13 cellular contexts compared by ENCODE assay signal in the genomic region with DNA sequence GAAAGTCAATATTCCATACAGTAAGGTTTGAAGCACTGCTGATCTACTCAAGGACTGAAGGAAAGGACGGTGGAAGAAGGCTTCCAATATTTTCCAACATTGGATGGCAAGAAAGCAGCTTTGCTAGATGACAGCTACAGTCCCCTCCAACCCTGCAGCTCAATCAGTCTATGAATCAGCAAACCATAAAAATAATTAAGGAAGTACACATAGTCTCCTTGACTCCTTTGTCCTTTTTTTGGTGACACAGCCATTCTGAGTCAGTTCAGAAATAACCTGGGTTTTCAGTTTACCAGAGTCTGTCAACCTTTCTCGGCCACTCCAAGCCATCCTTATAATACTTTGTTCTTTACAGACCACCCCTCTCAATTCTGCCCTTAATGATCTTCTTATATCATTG.
DNase-seq lines count a peak whose midpoint lies in the region; ATAC-seq and TF ChIP-seq lines count a peak whose summit lies in the region.
"Had no signal": no experiment of that assay in that cellular context is flagged by ENCODE, and none has a peak within 500 bp of the region (broad histone marks: within the 10 kb centered on the region; RNA-seq: fewer than 3 reads in every experiment).

No MANE protein-coding gene starts in this region.

- no TSS peak for BruUV-seq in PC-3 (replicated peaks; lab: Mats Ljungman, UMichigan)

- CTCF ChIA-PET in PC-3 (lab: Charles Lee), result no interaction called here

- H4K20me1 ChIP-seq in PC-3 (ENCODE audit: low read length) (no peaks in the 10 kb centered on the region), MM.1S (ENCODE audit: insufficient read depth, low read length) (no peaks in the 10 kb centered on the region)

- H3K4me2 ChIP-seq in PC-3 (ENCODE audit: low read length) (peak overlapping the region; percentile 38), MM.1S (ENCODE audit: low read depth, low read length) (no peak overlapping the region)

- TF ChIP-seq POLR2A in esophagus muscularis mucosa (IDR thresholded peaks at IDR 0.05; ENCODE audit: low read depth) (no peak), suprapubic skin (IDR thresholded peaks at IDR 0.05) (no peak)

- no peak overlapping the region for H3K9ac ChIP-seq in PC-3 (ENCODE audit: low read length)
- H3K9ac ChIP-seq in MM.1S (ENCODE audit: low read length), result no peak overlapping the region

- WGBS in esophagus muscularis mucosa, result 95% methylated on average over 2 of the region's 2 CpGs
- WGBS in suprapubic skin, result 88% methylated on average over 2 of the region's 2 CpGs

- H3F3A ChIP-seq in PC-3 (ENCODE audit: low read length, unreplicated experiment) (no peaks in the 10 kb centered on the region), MM.1S (ENCODE audit: insufficient read depth, low read length) (no peaks in the 10 kb centered on the region)

- no peak overlapping the region for H3K4me3 ChIP-seq in PC-3 (ENCODE audit: low read length)
- no peak overlapping the region for H3K4me3 ChIP-seq in esophagus muscularis mucosa
- H3K4me3 ChIP-seq in suprapubic skin, result no peak overlapping the region
- no peak overlapping the region for H3K4me3 ChIP-seq in MM.1S (ENCODE audit: low read length)
- H3K4me3 ChIP-seq in effector memory CD4-positive, alpha-beta T cell (ENCODE audit: insufficient read depth, low read depth, low read length, poor library complexity, severe bottlenecking), result no peak overlapping the region
- H3K4me3 ChIP-seq: GM12878, upper lobe of left lung had no signal

- TF ChIP-seq CTCF in PC-3 (conservative IDR thresholded peaks at IDR 0.05; ENCODE audit: low read depth, low read length), result no peak
- no peak for TF ChIP-seq CTCF in esophagus muscularis mucosa (IDR thresholded peaks at IDR 0.05)
- TF ChIP-seq CTCF in suprapubic skin (IDR thresholded peaks at IDR 0.05), result no peak
- no peak for TF ChIP-seq CTCF in MM.1S (IDR thresholded peaks at IDR 0.05; ENCODE audit: low read length)

- peak; percentile 55 for DNase-seq in DMS53 (lab: John Stamatoyannopoulos, UW)
- no peak for DNase-seq in DMS53 treated with DMSO at 0.1 percent for 48 hours (lab: John Stamatoyannopoulos, UW; ENCODE audit: unreplicated experiment)
- DNase-seq in PC-3, result peak; percentile 61
- DNase-seq in esophagus muscularis mucosa (ENCODE audit: extremely low spot score), result no peak
- no peak for DNase-seq in suprapubic skin (ENCODE audit: low spot score in 2 of 2)
- DNase-seq in T-helper 1 cell, result no peak
- DNase-seq in MM.1S, result no peak
- no peak for DNase-seq in effector memory CD4-positive, alpha-beta T cell
- DNase-seq: 8988T, H7, NCI-H1930 had no signal

- H3K27me3 ChIP-seq in PC-3 (ENCODE audit: low read length) (no peaks in the 10 kb centered on the region), esophagus muscularis mucosa (no peaks in the 10 kb centered on the region), suprapubic skin (no peaks in the 10 kb centered on the region), MM.1S (replicated peaks; ENCODE audit: insufficient read depth, low read length) (no peaks in the 10 kb centered on the region)
- no peaks in the 10 kb centered on the region for H3K27me3 ChIP-seq in effector memory CD4-positive, alpha-beta T cell (replicated peaks; ENCODE audit: control insufficient read depth, insufficient read depth, low read length, poor library complexity, severe bottlenecking)
- H3K27me3 ChIP-seq: upper lobe of left lung had no signal

- intact Hi-C loops in PC-3 (cut with micrococcal nuclease), result no loop called here
- intact Hi-C loops in esophagus muscularis mucosa (cut with DNase I), result no loop called here

- no peaks in the 10 kb centered on the region for H3K36me3 ChIP-seq in PC-3 (ENCODE audit: low read depth, low read length)
- no peaks in the 10 kb centered on the region for H3K36me3 ChIP-seq in esophagus muscularis mucosa
- H3K36me3 ChIP-seq in suprapubic skin, result no peaks in the 10 kb centered on the region
- H3K36me3 ChIP-seq in MM.1S (replicated peaks; ENCODE audit: insufficient read depth, low read length), result no peaks in the 10 kb centered on the region
- H3K36me3 ChIP-seq in effector memory CD4-positive, alpha-beta T cell (ENCODE audit: control insufficient read depth, insufficient read depth, low read length), result no peaks in the 10 kb centered on the region
- H3K36me3 ChIP-seq: upper lobe of left lung had no signal

- peak; percentile 80 for ATAC-seq in PC-3
- ATAC-seq: GM12878 had no signal

- no peak overlapping the region for H2AFZ ChIP-seq in PC-3 (ENCODE audit: low read length)
- no peak overlapping the region for H2AFZ ChIP-seq in MM.1S (ENCODE audit: low read length)

- no peaks in the 10 kb centered on the region for H3K9me2 ChIP-seq in PC-3 (replicated peaks; ENCODE audit: low read length)
- no peaks in the 10 kb centered on the region for H3K9me2 ChIP-seq in MM.1S (replicated peaks; ENCODE audit: insufficient read depth, low read length)

- H3K4me1 ChIP-seq in PC-3 (ENCODE audit: insufficient read depth, low read length) (peaks cover 34% of the 10 kb centered on the region), esophagus muscularis mucosa (peaks cover 19 to 55% (median 24%) of the 10 kb centered on the region in 4 donors), suprapubic skin (peaks cover 33% of the 10 kb centered on the region), MM.1S (ENCODE audit: low read length) (no peaks in the 10 kb centered on the region)
- no peaks in the 10 kb centered on the region for H3K4me1 ChIP-seq in effector memory CD4-positive, alpha-beta T cell (ENCODE audit: control insufficient read depth, insufficient read depth, low read length, poor library complexity, severe bottlenecking)

- POLR2A ChIA-PET in PC-3 (lab: Charles Lee; ENCODE audit: unreplicated experiment), result no interaction called here

- H3K9me3 ChIP-seq in PC-3 (ENCODE audit: low read length) (no peaks in the 10 kb centered on the region), esophagus muscularis mucosa (peaks cover 0 to 4% (median 0%) of the 10 kb centered on the region in 4 donors), suprapubic skin (no peaks in the 10 kb centered on the region), MM.1S (replicated peaks; ENCODE audit: insufficient read depth, low read length) (no peaks in the 10 kb centered on the region)
- H3K9me3 ChIP-seq in effector memory CD4-positive, alpha-beta T cell (ENCODE audit: control insufficient read depth, low read length), result no peaks in the 10 kb centered on the region
- H3K9me3 ChIP-seq: upper lobe of left lung had no signal

- TF ChIP-seq EP300 in esophagus muscularis mucosa (IDR thresholded peaks at IDR 0.05) (no peak), suprapubic skin (IDR thresholded peaks at IDR 0.05) (no peak)

- H3K79me2 ChIP-seq in PC-3 (ENCODE audit: low read length) (no peaks in the 10 kb centered on the region), MM.1S (ENCODE audit: low read length) (no peaks in the 10 kb centered on the region)

- H3K27ac ChIP-seq in PC-3 (ENCODE audit: low read length) (peak overlapping the region; percentile 21), esophagus muscularis mucosa (replicated peaks in 1 of 4) (peak overlapping the region; percentile 42 to 66 (median 57)), suprapubic skin (peak overlapping the region; percentile 61), MM.1S (ENCODE audit: low read length) (no peak overlapping the region)
- H3K27ac ChIP-seq in effector memory CD4-positive, alpha-beta T cell (ENCODE audit: insufficient read depth, low read length, poor library complexity, severe bottlenecking), result no peak overlapping the region

Comparison
In these comparisons a context has a peak if more than half of its experiments do, and no peak if none do; other contexts are left out.
1. DNase-seq: peak in DMS53 (single experiment) and PC-3 (single experiment); none in DMS53 treated with DMSO at 0.1 percent for 48 hours (single experiment), esophagus muscularis mucosa (single experiment), suprapubic skin (0 of 2), T-helper 1 cell (0 of 5), MM.1S (single experiment) and effector memory CD4-positive, alpha-beta T cell (0 of 3).
2. H3K27ac ChIP-seq: peak in PC-3 (single experiment), esophagus muscularis mucosa (4 of 4) and suprapubic skin (single experiment); none in MM.1S (single experiment) and effector memory CD4-positive, alpha-beta T cell (single experiment).